ENCODE assay signal across 1 cellular context in genomic region chrX:149937881-149938426, GRCh38.
TF ChIP-seq lines count a peak whose summit lies in the region.

No MANE protein-coding gene starts in this region.

TF ChIP-seq in HepG2, 621 proteins besides CTCF, POLR2A, EP300 and RAD21 (continued from another document):
- no peak for TF ChIP-seq ZHX2 (IDR thresholded peaks at IDR 0.05; ENCODE audit: low read depth)
- no peak for TF ChIP-seq ZHX2 (CRISPR knock-in tag; IDR thresholded peaks at IDR 0.05; ENCODE audit: borderline replicate concordance)
- no peak for TF ChIP-seq SIX4 (CRISPR knock-in tag; IDR thresholded peaks at IDR 0.05)
- peak; percentile 75; the same call in 1 of the 2 replicates for TF ChIP-seq ZFY (CRISPR knock-in tag; IDR thresholded peaks at IDR 0.05)
- TF ChIP-seq, protein P1, sequence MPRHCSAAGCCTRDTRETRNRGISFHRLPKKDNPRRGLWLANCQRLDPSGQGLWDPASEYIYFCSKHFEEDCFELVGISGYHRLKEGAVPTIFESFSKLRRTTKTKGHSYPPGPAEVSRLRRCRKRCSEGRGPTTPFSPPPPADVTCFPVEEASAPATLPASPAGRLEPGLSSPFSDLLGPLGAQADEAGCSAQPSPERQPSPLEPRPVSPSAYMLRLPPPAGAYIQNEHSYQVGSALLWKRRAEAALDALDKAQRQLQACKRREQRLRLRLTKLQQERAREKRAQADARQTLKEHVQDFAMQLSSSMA (CRISPR knock-in tag; IDR thresholded peaks at IDR 0.05): no peak
- 0 out of 2 replicates have a peak, but pooled peaks have one; percentile 28 for TF ChIP-seq BORCS8-MEF2B (CRISPR knock-in tag; IDR thresholded peaks at IDR 0.05)
- TF ChIP-seq ZNF530 (CRISPR knock-in tag; IDR thresholded peaks at IDR 0.05; ENCODE audit: low read depth): no peak
- no peak for TF ChIP-seq THAP8 (CRISPR knock-in tag; IDR thresholded peaks at IDR 0.05; ENCODE audit: borderline replicate concordance)
- no peak for TF ChIP-seq EZH2 (conservative IDR thresholded peaks at IDR 0.05; ENCODE audit: low read depth, low read length)
- TF ChIP-seq AHDC1 (CRISPR knock-in tag; IDR thresholded peaks at IDR 0.05; ENCODE audit: borderline replicate concordance): no peak
- no peak for TF ChIP-seq JUN (CRISPR knock-in tag; IDR thresholded peaks at IDR 0.05)
- no peak for TF ChIP-seq PREB (CRISPR knock-in tag; IDR thresholded peaks at IDR 0.05)
- TF ChIP-seq SKI (IDR thresholded peaks at IDR 0.05; ENCODE audit: partially characterized antibody): no peak
- TF ChIP-seq, protein P2, sequence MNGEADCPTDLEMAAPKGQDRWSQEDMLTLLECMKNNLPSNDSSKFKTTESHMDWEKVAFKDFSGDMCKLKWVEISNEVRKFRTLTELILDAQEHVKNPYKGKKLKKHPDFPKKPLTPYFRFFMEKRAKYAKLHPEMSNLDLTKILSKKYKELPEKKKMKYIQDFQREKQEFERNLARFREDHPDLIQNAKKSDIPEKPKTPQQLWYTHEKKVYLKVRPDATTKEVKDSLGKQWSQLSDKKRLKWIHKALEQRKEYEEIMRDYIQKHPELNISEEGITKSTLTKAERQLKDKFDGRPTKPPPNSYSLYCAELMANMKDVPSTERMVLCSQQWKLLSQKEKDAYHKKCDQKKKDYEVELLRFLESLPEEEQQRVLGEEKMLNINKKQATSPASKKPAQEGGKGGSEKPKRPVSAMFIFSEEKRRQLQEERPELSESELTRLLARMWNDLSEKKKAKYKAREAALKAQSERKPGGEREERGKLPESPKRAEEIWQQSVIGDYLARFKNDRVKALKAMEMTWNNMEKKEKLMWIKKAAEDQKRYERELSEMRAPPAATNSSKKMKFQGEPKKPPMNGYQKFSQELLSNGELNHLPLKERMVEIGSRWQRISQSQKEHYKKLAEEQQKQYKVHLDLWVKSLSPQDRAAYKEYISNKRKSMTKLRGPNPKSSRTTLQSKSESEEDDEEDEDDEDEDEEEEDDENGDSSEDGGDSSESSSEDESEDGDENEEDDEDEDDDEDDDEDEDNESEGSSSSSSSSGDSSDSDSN (CRISPR knock-in tag; IDR thresholded peaks at IDR 0.05): peak; percentile 43; the same call in 1 of the 2 replicates
- TF ChIP-seq ISL2 (CRISPR knock-in tag; IDR thresholded peaks at IDR 0.05): no peak
- TF ChIP-seq ZMYM3 (CRISPR knock-in tag; IDR thresholded peaks at IDR 0.05): no peak
- TF ChIP-seq ZNF224 (CRISPR knock-in tag; IDR thresholded peaks at IDR 0.05): no peak
- TF ChIP-seq TFDP2 (CRISPR knock-in tag; IDR thresholded peaks at IDR 0.05): no peak
- no peak for TF ChIP-seq ZNF274 (CRISPR knock-in tag; IDR thresholded peaks at IDR 0.05)
- no peak for TF ChIP-seq TSC22D2 (CRISPR knock-in tag; IDR thresholded peaks at IDR 0.05; ENCODE audit: borderline replicate concordance)
- no peak for TF ChIP-seq MZF1 (CRISPR knock-in tag; IDR thresholded peaks at IDR 0.05; ENCODE audit: borderline replicate concordance)
